In genomic region chr4:3745886-3746656, GRCh38 we compare ENCODE assay signal across 19 cellular contexts. TPM values are rescaled to one million over a fixed set of nuclear protein-coding genes. Genes with fewer than 3 reads are reported as not detected.
DNase-seq lines count a peak whose midpoint lies in the region; ATAC-seq and TF ChIP-seq lines count a peak whose summit lies in the region.
"Had no signal": no experiment of that assay in that cellular context is flagged by ENCODE, and none has a peak within 500 bp of the region (broad histone marks: within the 10 kb centered on the region; RNA-seq: fewer than 3 reads in every experiment).

No MANE protein-coding gene starts in this region.

- H3K9me3 Mint-ChIP-seq in osteocyte (ENCODE audit: unreplicated experiment), result peaks cover 5% of the 10 kb centered on the region
- H3K9me3 Mint-ChIP-seq: activated T-helper 17 cell treated with anti-CD3 and anti-CD28 coated beads, Interleukin-2, amount 50 U/mL, for 72 hours had no signal

- peaks cover 36% of the 10 kb centered on the region for H3K27me3 Mint-ChIP-seq in osteocyte (ENCODE audit: unreplicated experiment)

- no peaks in the 10 kb centered on the region for H3K9me3 ChIP-seq in testis
- H3K9me3 ChIP-seq: uterus had no signal

- H3K4me1 ChIP-seq in testis, result no peaks in the 10 kb centered on the region
- H3K4me1 ChIP-seq: uterus had no signal

- no peak overlapping the region for H3K27ac Mint-ChIP-seq in osteocyte (ENCODE audit: unreplicated experiment)
- H3K27ac Mint-ChIP-seq: activated T-helper 17 cell treated with anti-CD3 and anti-CD28 coated beads, Interleukin-2, amount 50 U/mL, for 72 hours; CD14-positive monocyte; stimulated activated naive CD8-positive, alpha-beta T cell treated with anti-CD3 and anti-CD28 coated beads, Interleukin-15, amount 100 ng/mL, for 72 hours had no signal

- DNase-seq in NCI-H82 (lab: John Stamatoyannopoulos, UW), result peak; percentile 42
- DNase-seq in NCI-H82 treated with DMSO at 0.1 percent for 48 hours (lab: John Stamatoyannopoulos, UW; ENCODE audit: unreplicated experiment), result no peak
- peak; percentile 52 for DNase-seq in NCI-H1048 (lab: John Stamatoyannopoulos, UW)
- DNase-seq in testis, result peak; percentile 49
- DNase-seq in SW480 (ENCODE audit: low spot score), result no peak
- no peak for DNase-seq in osteocyte (ENCODE audit: extremely low spot score, unreplicated experiment)
- DNase-seq: activated CD8-positive, alpha-beta memory T cell treated with anti-CD3 and anti-CD28 coated beads for 24 hours; DMS79; effector CD4-positive, alpha-beta T cell; NCI-H2029; NCI-H524; PC-9; stimulated activated naive CD8-positive, alpha-beta T cell treated with anti-CD3 and anti-CD28 coated beads, Interleukin-15, amount 100 ng/mL, for 72 hours; T-helper 1 cell; uterus had no signal

- 66 to 70% methylated on average over 32 of the region's 32 CpGs for WGBS in testis, 2 donors

- no peak overlapping the region for H3K4me3 Mint-ChIP-seq in osteocyte (ENCODE audit: unreplicated experiment)
- H3K4me3 Mint-ChIP-seq: activated T-helper 17 cell treated with anti-CD3 and anti-CD28 coated beads, Interleukin-2, amount 50 U/mL, for 72 hours; stimulated activated naive CD8-positive, alpha-beta T cell treated with anti-CD3 and anti-CD28 coated beads, Interleukin-15, amount 100 ng/mL, for 72 hours had no signal

- H3K36me3 ChIP-seq in testis (ENCODE audit: low read depth, missing control alignments), result no peaks in the 10 kb centered on the region
- H3K36me3 ChIP-seq: uterus had no signal

- TF ChIP-seq CTCF in VCaP (conservative IDR thresholded peaks at IDR 0.05) (no peak), testis (IDR thresholded peaks at IDR 0.05) (no peak), osteocyte (IDR thresholded peaks at IDR 0.05) (no peak)

- H3K4me3 ChIP-seq in testis, result peak overlapping the region; percentile 21 to 27
- H3K4me3 ChIP-seq: PC-9, uterus had no signal

- H3K4me1 Mint-ChIP-seq in osteocyte (ENCODE audit: unreplicated experiment), result no peaks in the 10 kb centered on the region
- H3K4me1 Mint-ChIP-seq: CD14-positive monocyte; stimulated activated naive CD8-positive, alpha-beta T cell treated with anti-CD3 and anti-CD28 coated beads, Interleukin-15, amount 100 ng/mL, for 72 hours had no signal

- intact Hi-C loops in testis (cut with DNase I; ENCODE audit: low total_unique reads), result no loop called here

- ATAC-seq in GM18868 (IDR thresholded peaks at IDR 0.05; ENCODE audit: unreplicated experiment), result no peak
- ATAC-seq: activated T-helper 17 cell treated with anti-CD3 and anti-CD28 coated beads, Interleukin-2, amount 50 U/mL, for 72 hours; stimulated activated naive CD8-positive, alpha-beta T cell treated with anti-CD3 and anti-CD28 coated beads, Interleukin-15, amount 100 ng/mL, for 72 hours had no signal

- TF ChIP-seq POLR2A in testis (IDR thresholded peaks at IDR 0.05), result no peak

- H3K27ac ChIP-seq in VCaP, result peak overlapping the region; percentile 37
- H3K27ac ChIP-seq in testis, result no peak overlapping the region
- H3K27ac ChIP-seq: PC-9, uterus had no signal

- H3K27me3 ChIP-seq in testis, result no peaks in the 10 kb centered on the region
- H3K27me3 ChIP-seq: uterus had no signal

- no peaks in the 10 kb centered on the region for H3K36me3 Mint-ChIP-seq in osteocyte (ENCODE audit: unreplicated experiment)

RNA-seq across cellular contexts. Expression of gene ADRA2C, which starts 20.1 kb away (rescaled TPM):
- 10 to 100 TPM in 1 of 2 donors, 1 to 10 TPM in 1; 9.3 to 16.0 TPM for total RNA-seq in testis
- 7.2 TPM for polyA plus RNA-seq in testis (ENCODE audit: insufficient read depth, low read depth, low replicate concordance)
- total RNA-seq in osteocyte, result 0.26 and 0.32 TPM in 2 replicates
- total RNA-seq: activated T-helper 17 cell treated with anti-CD3 and anti-CD28 coated beads, Interleukin-2, amount 50 U/mL, for 72 hours; PC-9 had no signal
- polyA plus RNA-seq: CD14-positive monocyte had no signal

Comparison
In these comparisons a context has a peak if more than half of its experiments do, and no peak if none do; other contexts are left out.
1. DNase-seq: peak in NCI-H82 (single experiment), NCI-H1048 (single experiment) and testis (single experiment); none in NCI-H82 treated with DMSO at 0.1 percent for 48 hours (single experiment), SW480 (single experiment) and osteocyte (single experiment).